In genomic region chr2:14907014-14907612, GRCh38 we compare ENCODE assay signal across 2 cellular contexts.
TF ChIP-seq lines count a peak whose summit lies in the region.

No MANE protein-coding gene starts in this region.

TF ChIP-seq in GM23338, 12 proteins besides CTCF, POLR2A, EP300 and RAD21 (continued from another document):
- no peak for TF ChIP-seq ZNF462 (CRISPR knock-in tag; IDR thresholded peaks at IDR 0.05)
- TF ChIP-seq EZH2 (IDR thresholded peaks at IDR 0.05; ENCODE audit: low read depth, unreplicated experiment), result no peak
- TF ChIP-seq EZH2phosphoT487 (IDR thresholded peaks at IDR 0.05; ENCODE audit: unreplicated experiment), result no peak
- no peak for TF ChIP-seq STAT1 (IDR thresholded peaks at IDR 0.05; ENCODE audit: unreplicated experiment)
- no peak for TF ChIP-seq ZNF114 (CRISPR knock-in tag; IDR thresholded peaks at IDR 0.05)
- TF ChIP-seq ETS1 (IDR thresholded peaks at IDR 0.05), result no peak
- TF ChIP-seq ZNF331 (CRISPR knock-in tag; IDR thresholded peaks at IDR 0.05; ENCODE audit: low read depth), result no peak
TF ChIP-seq in GM23338: peak in this region for 0.

TF ChIP-seq in GM12878, 131 proteins besides CTCF, POLR2A, EP300 and RAD21 (continued from another document):
- TF ChIP-seq IRF3 (IDR thresholded peaks at IDR 0.05), result no peak
